In genomic region chr17:37697331-37697730, GRCh38 we compare ENCODE assay signal across 18 cellular contexts. TPM values are rescaled to one million over a fixed set of nuclear protein-coding genes. Genes with fewer than 3 reads are reported as not detected.
A peak's percentile ranks its signal among the peaks of the same experiment; 100 is the strongest.
DNase-seq lines count a peak whose midpoint lies in the region; ATAC-seq and TF ChIP-seq lines count a peak whose summit lies in the region.
"Had no signal": no experiment of that assay in that cellular context is flagged by ENCODE, and none has a peak within 500 bp of the region (broad histone marks: within the 10 kb centered on the region; RNA-seq: fewer than 3 reads in every experiment).

No MANE protein-coding gene starts in this region.

- no peak for TF ChIP-seq CTCF in foreskin keratinocyte (conservative IDR thresholded peaks at IDR 0.05)

- H3K9me3 ChIP-seq in mesenchymal stem cell (ENCODE audit: control insufficient read depth, low read length) = peaks cover 4% of the 10 kb centered on the region
- H3K9me3 ChIP-seq: A549 had no signal

- H2AFZ ChIP-seq in mesenchymal stem cell (ENCODE audit: low read depth, low read length) = no peak overlapping the region

- H3K27ac Mint-ChIP-seq in activated CD4-positive, alpha-beta T cell treated with anti-CD3 and anti-CD28 coated beads, Interleukin-2, amount 10 ng/mL, durations not matched to agents 24 days and 14 days = peak overlapping the region; percentile 38
- peak overlapping the region; percentile 8 for H3K27ac Mint-ChIP-seq in activated T-helper 1 cell treated with anti-CD3 and anti-CD28 coated beads, Interleukin-12 subunit alpha, Interleukin-12 subunit beta, Interleukin-2, Interleukin-4 antibody, amounts not matched to agents 30 ng/mL and 10 ng/mL and 1 ng/mL, durations not matched to agents 14 hours and 24 hours and 36 hours
- H3K27ac Mint-ChIP-seq: CD4-positive, alpha-beta T cell; H9 had no signal

- no peak for DNase-seq in activated CD4-positive, alpha-beta T cell treated with anti-CD3 and anti-CD28 coated beads, Interleukin-2, amount 10 ng/mL, durations not matched to agents 24 days and 14 days
- DNase-seq in activated CD4-positive, alpha-beta T cell treated with anti-CD3 and anti-CD28 coated beads, Interleukin-2, amount 50 U/mL, for 48 hours = no peak
- no peak for DNase-seq in activated T-helper 1 cell treated with anti-CD3 and anti-CD28 coated beads, Interleukin-12 subunit alpha, Interleukin-12 subunit beta, Interleukin-2, Interleukin-4 antibody, amounts not matched to agents 30 ng/mL and 10 ng/mL and 1 ng/mL, durations not matched to agents 14 hours and 24 hours and 36 hours (ENCODE audit: low spot score)
- DNase-seq in foreskin keratinocyte = peak in 1 of 2 donors; percentile 25
- DNase-seq in mesenchymal stem cell = no peak
- DNase-seq in NCI-H2227 (lab: John Stamatoyannopoulos, UW; ENCODE audit: unreplicated experiment) = no peak
- DNase-seq in NCI-H2196 (lab: John Stamatoyannopoulos, UW; ENCODE audit: unreplicated experiment) = no peak
- DNase-seq: AML-193; Caco-2; CD4-positive, alpha-beta T cell; DMS79 treated with DMSO at 0.1 percent for 48 hours; GF-D8; H9 had no signal

- ATAC-seq in foreskin keratinocyte (no peak), HG03097 (IDR thresholded peaks at IDR 0.05; ENCODE audit: low FRiP score, unreplicated experiment) (no peak)
- ATAC-seq: A549 had no signal

- no peak overlapping the region for H3K9ac ChIP-seq in mesenchymal stem cell (ENCODE audit: low read length)

- H3K36me3 ChIP-seq in mesenchymal stem cell (ENCODE audit: control insufficient read depth in 1 of 2, insufficient read depth in 2 of 2, low read depth in 1 of 2, low read length in 2 of 2) = peaks cover 0 to 71% of the 10 kb centered on the region in 2 experiments

- no peak overlapping the region for H2BK12ac ChIP-seq in mesenchymal stem cell (ENCODE audit: low read length in 2 of 2)

- H4K91ac ChIP-seq in mesenchymal stem cell (ENCODE audit: low read length) = no peak overlapping the region

- peak overlapping the region; percentile 77 for H2AK5ac ChIP-seq in mesenchymal stem cell (ENCODE audit: low read length, severe bottlenecking)

- no peak overlapping the region for H3K4me2 ChIP-seq in mesenchymal stem cell (ENCODE audit: low read length, poor library complexity, severe bottlenecking)
- H3K4me2 ChIP-seq: A549 had no signal

- H3K4me3 ChIP-seq in mesenchymal stem cell (ENCODE audit: insufficient read depth in 1 of 2, low read depth in 1 of 2, low read length in 2 of 2) = no peak overlapping the region
- H3K4me3 ChIP-seq: A549 had no signal

- H2BK5ac ChIP-seq in mesenchymal stem cell (ENCODE audit: low read depth, low read length, poor library complexity, severe bottlenecking) = no peak overlapping the region

- WGBS in mesenchymal stem cell = 88% methylated on average over 7 of the region's 8 CpGs

- H3K4me1 ChIP-seq in foreskin keratinocyte (peaks cover 26% of the 10 kb centered on the region), mesenchymal stem cell (ENCODE audit: control insufficient read depth, insufficient read depth, low read depth, low read length) (peaks cover 34% of the 10 kb centered on the region)

- H3K4ac ChIP-seq in mesenchymal stem cell (ENCODE audit: low read depth in 1 of 2, low read length in 2 of 2) = no peak overlapping the region

- intact Hi-C loops in activated CD4-positive, alpha-beta T cell treated with anti-CD3 and anti-CD28 coated beads, Interleukin-2, amount 10 ng/mL, durations not matched to agents 24 days and 14 days (cut with micrococcal nuclease) = no loop called here
- intact Hi-C loops in activated T-helper 1 cell treated with anti-CD3 and anti-CD28 coated beads, Interleukin-12 subunit alpha, Interleukin-12 subunit beta, Interleukin-2, Interleukin-4 antibody, amounts not matched to agents 30 ng/mL and 10 ng/mL and 1 ng/mL, durations not matched to agents 14 hours and 24 hours and 36 hours (cut with micrococcal nuclease) = loop anchor here (5.0 kb wide), 1 partner anchor 45 kb away; no protein-coding TSS in a partner anchor

- H3K27me3 ChIP-seq in foreskin keratinocyte (no peaks in the 10 kb centered on the region), mesenchymal stem cell (ENCODE audit: control insufficient read depth in 1 of 2, insufficient read depth in 1 of 2, low read length in 2 of 2) (peaks cover 0 to 34% of the 10 kb centered on the region in 2 experiments)

- H3K23ac ChIP-seq in mesenchymal stem cell (ENCODE audit: low read length in 2 of 2) = no peak overlapping the region

- peaks cover 31% of the 10 kb centered on the region for H3K4me1 Mint-ChIP-seq in activated CD4-positive, alpha-beta T cell treated with anti-CD3 and anti-CD28 coated beads, Interleukin-2, amount 10 ng/mL, durations not matched to agents 24 days and 14 days
- H3K4me1 Mint-ChIP-seq in activated T-helper 1 cell treated with anti-CD3 and anti-CD28 coated beads, Interleukin-12 subunit alpha, Interleukin-12 subunit beta, Interleukin-2, Interleukin-4 antibody, amounts not matched to agents 30 ng/mL and 10 ng/mL and 1 ng/mL, durations not matched to agents 14 hours and 24 hours and 36 hours (ENCODE audit: low read depth) = peaks cover 52% of the 10 kb centered on the region

- H3K27ac ChIP-seq in foreskin keratinocyte (peak overlapping the region; percentile 92), mesenchymal stem cell (ENCODE audit: low read length, poor library complexity, severe bottlenecking) (peak overlapping the region; percentile 89)
- H3K27ac ChIP-seq: 22Rv1, C4-2B had no signal

- no peak overlapping the region for H4K8ac ChIP-seq in mesenchymal stem cell (ENCODE audit: low read length)

- H3K36me3 Mint-ChIP-seq in activated CD4-positive, alpha-beta T cell treated with anti-CD3 and anti-CD28 coated beads, Interleukin-2, amount 10 ng/mL, durations not matched to agents 24 days and 14 days (ENCODE audit: low read depth) = peaks cover 1% of the 10 kb centered on the region
- H3K36me3 Mint-ChIP-seq in activated T-helper 1 cell treated with anti-CD3 and anti-CD28 coated beads, Interleukin-12 subunit alpha, Interleukin-12 subunit beta, Interleukin-2, Interleukin-4 antibody, amounts not matched to agents 30 ng/mL and 10 ng/mL and 1 ng/mL, durations not matched to agents 14 hours and 24 hours and 36 hours (ENCODE audit: low read depth) = no peaks in the 10 kb centered on the region

- no peaks in the 10 kb centered on the region for H3K9me3 Mint-ChIP-seq in activated CD4-positive, alpha-beta T cell treated with anti-CD3 and anti-CD28 coated beads, Interleukin-2, amount 10 ng/mL, durations not matched to agents 24 days and 14 days
- H3K9me3 Mint-ChIP-seq in activated T-helper 1 cell treated with anti-CD3 and anti-CD28 coated beads, Interleukin-12 subunit alpha, Interleukin-12 subunit beta, Interleukin-2, Interleukin-4 antibody, amounts not matched to agents 30 ng/mL and 10 ng/mL and 1 ng/mL, durations not matched to agents 14 hours and 24 hours and 36 hours = no peaks in the 10 kb centered on the region

- no peak overlapping the region for H2BK15ac ChIP-seq in mesenchymal stem cell (ENCODE audit: low read depth, poor library complexity, severe bottlenecking)

- no peak overlapping the region for H3K4me3 Mint-ChIP-seq in activated CD4-positive, alpha-beta T cell treated with anti-CD3 and anti-CD28 coated beads, Interleukin-2, amount 10 ng/mL, durations not matched to agents 24 days and 14 days
- H3K4me3 Mint-ChIP-seq in activated T-helper 1 cell treated with anti-CD3 and anti-CD28 coated beads, Interleukin-12 subunit alpha, Interleukin-12 subunit beta, Interleukin-2, Interleukin-4 antibody, amounts not matched to agents 30 ng/mL and 10 ng/mL and 1 ng/mL, durations not matched to agents 14 hours and 24 hours and 36 hours = no peak overlapping the region
- H3K4me3 Mint-ChIP-seq: CD4-positive, alpha-beta T cell; H9 had no signal

- H2BK120ac ChIP-seq in mesenchymal stem cell (ENCODE audit: low read depth, low read length) = no peak overlapping the region

- no peak overlapping the region for H3K18ac ChIP-seq in mesenchymal stem cell (ENCODE audit: low read depth in 1 of 2, low read length in 2 of 2)

- no peak overlapping the region for H3K14ac ChIP-seq in mesenchymal stem cell (ENCODE audit: low read length in 2 of 2)

- H3K27me3 Mint-ChIP-seq in activated CD4-positive, alpha-beta T cell treated with anti-CD3 and anti-CD28 coated beads, Interleukin-2, amount 10 ng/mL, durations not matched to agents 24 days and 14 days = peaks cover 12% of the 10 kb centered on the region
- H3K27me3 Mint-ChIP-seq in activated T-helper 1 cell treated with anti-CD3 and anti-CD28 coated beads, Interleukin-12 subunit alpha, Interleukin-12 subunit beta, Interleukin-2, Interleukin-4 antibody, amounts not matched to agents 30 ng/mL and 10 ng/mL and 1 ng/mL, durations not matched to agents 14 hours and 24 hours and 36 hours (ENCODE audit: insufficient read depth) = peaks cover 5% of the 10 kb centered on the region

- H3K79me1 ChIP-seq in mesenchymal stem cell (replicated peaks; ENCODE audit: low read length, poor library complexity, severe bottlenecking) = peaks cover 9% of the 10 kb centered on the region

RNA-seq across cellular contexts. Expression of gene HNF1B, which starts 47.5 kb away (rescaled TPM):
- 2.2 and 2.9 TPM in 2 replicates for total RNA-seq in activated CD4-positive, alpha-beta T cell treated with anti-CD3 and anti-CD28 coated beads, Interleukin-2, amount 10 ng/mL, durations not matched to agents 24 days and 14 days
- 3.2 and 3.6 TPM in 2 replicates for total RNA-seq in activated T-helper 1 cell treated with anti-CD3 and anti-CD28 coated beads, Interleukin-12 subunit alpha, Interleukin-12 subunit beta, Interleukin-2, Interleukin-4 antibody, amounts not matched to agents 30 ng/mL and 10 ng/mL and 1 ng/mL, durations not matched to agents 14 hours and 24 hours and 36 hours
- not detected in 2 replicates for total RNA-seq in foreskin keratinocyte
- polyA plus RNA-seq in foreskin keratinocyte = not detected in 2 replicates
- polyA plus RNA-seq in mesenchymal stem cell (2013, experiment 1 of 2) = 0.03 TPM
- polyA plus RNA-seq in mesenchymal stem cell (2013, experiment 2 of 2) = 0.03 TPM
- total RNA-seq: CD4-positive, alpha-beta T cell; H9 had no signal
- polyA plus RNA-seq: BJ had no signal

RNA-seq across cellular contexts. Expression of gene DDX52, which starts 54.1 kb away (rescaled TPM):
- 46.6 and 50.0 TPM in 2 replicates for total RNA-seq in activated CD4-positive, alpha-beta T cell treated with anti-CD3 and anti-CD28 coated beads, Interleukin-2, amount 10 ng/mL, durations not matched to agents 24 days and 14 days
- total RNA-seq in activated T-helper 1 cell treated with anti-CD3 and anti-CD28 coated beads, Interleukin-12 subunit alpha, Interleukin-12 subunit beta, Interleukin-2, Interleukin-4 antibody, amounts not matched to agents 30 ng/mL and 10 ng/mL and 1 ng/mL, durations not matched to agents 14 hours and 24 hours and 36 hours = 48.7 and 55.0 TPM in 2 replicates
- total RNA-seq in foreskin keratinocyte = 29.6 and 30.5 TPM in 2 replicates
- 13.0 and 14.9 TPM in 2 replicates for polyA plus RNA-seq in foreskin keratinocyte
- 27.2 TPM for polyA plus RNA-seq in mesenchymal stem cell (2013, experiment 1 of 2)
- polyA plus RNA-seq in mesenchymal stem cell (2013, experiment 2 of 2) = 28.6 TPM
